1 cellular context compared by ENCODE assay signal in genomic region chr3:196192036-196193001, GRCh38.
TF ChIP-seq lines count a peak whose summit lies in the region.

No MANE protein-coding gene starts in this region.

TF ChIP-seq in K562, 482 proteins besides CTCF, POLR2A, EP300 and RAD21 (continued from another document and continues in another):
- TF ChIP-seq NONO (IDR thresholded peaks at IDR 0.05; ENCODE audit: low read depth in 2 of 2, low read length in 1 of 2) (no peak), ZNF184 (CRISPR knock-in tag; IDR thresholded peaks at IDR 0.05) (no peak), E2F1 (CRISPR knock-in tag; IDR thresholded peaks at IDR 0.05) (no peak), PHF8 (IDR thresholded peaks at IDR 0.05; ENCODE audit: borderline replicate concordance, low read length) (no peak), ZNF395 (CRISPR knock-in tag; IDR thresholded peaks at IDR 0.05) (no peak), PYGO2 (tag; IDR thresholded peaks at IDR 0.05) (no peak), CBX1 (IDR thresholded peaks at IDR 0.05; ENCODE audit: low read depth) (no peak), ETV6 (IDR thresholded peaks at IDR 0.05; ENCODE audit: borderline replicate concordance in 1 of 2, low read depth in 2 of 2, low read length in 1 of 2) (no peak), ETV6 (CRISPR knock-in tag; IDR thresholded peaks at IDR 0.05; ENCODE audit: borderline replicate concordance) (no peak), PTTG1 (tag; IDR thresholded peaks at IDR 0.05; ENCODE audit: low read depth) (no peak), ZNF121 (CRISPR knock-in tag; conservative IDR thresholded peaks at IDR 0.05) (no peak), GATAD2A (IDR thresholded peaks at IDR 0.05) (peak; percentile 72; the same call in 1 of the 2 replicates), MTA1 (IDR thresholded peaks at IDR 0.05; ENCODE audit: borderline replicate concordance) (peak; percentile 68; the same call in 1 of the 2 replicates), ZBTB2 (IDR thresholded peaks at IDR 0.05) (no peak; the same call in 1 of the 2 replicates), ETS2 (tag; IDR thresholded peaks at IDR 0.05; ENCODE audit: borderline replicate concordance, poor library complexity, severe bottlenecking) (no peak), MTA2 (IDR thresholded peaks at IDR 0.05; ENCODE audit: low read depth) (peak; percentile 58), ZNF766 (CRISPR knock-in tag; conservative IDR thresholded peaks at IDR 0.05) (no peak), ZNF174 (CRISPR knock-in tag; IDR thresholded peaks at IDR 0.05) (no peak), THAP12 (CRISPR knock-in tag; IDR thresholded peaks at IDR 0.05) (no peak), CHD2 (IDR thresholded peaks at IDR 0.05; ENCODE audit: low read depth, low read length) (no peak), ZNF398 (CRISPR knock-in tag; IDR thresholded peaks at IDR 0.05) (no peak), MXD1 (CRISPR knock-in tag; IDR thresholded peaks at IDR 0.05; ENCODE audit: borderline replicate concordance, poor library complexity, severe bottlenecking) (no peak), RERE (CRISPR knock-in tag; IDR thresholded peaks at IDR 0.05; ENCODE audit: borderline replicate concordance) (no peak), NFRKB (IDR thresholded peaks at IDR 0.05; ENCODE audit: low read depth) (0 out of 2 replicates have a peak, but pooled peaks have one; percentile 36), MECOM (CRISPR knock-in tag; IDR thresholded peaks at IDR 0.05) (no peak), ARID1B (IDR thresholded peaks at IDR 0.05) (peak; percentile 53), BDP1 (IDR thresholded peaks at IDR 0.05; ENCODE audit: insufficient read depth, insufficient read length) (no peak), NRF1 (conservative IDR thresholded peaks at IDR 0.05 in 1 of 2, IDR thresholded peaks at IDR 0.05 in 1 of 2) (no peak), ZNF695 (CRISPR knock-in tag; IDR thresholded peaks at IDR 0.05) (no peak), PATZ1 (CRISPR knock-in tag; IDR thresholded peaks at IDR 0.05; ENCODE audit: borderline replicate concordance) (no peak), HES1 (IDR thresholded peaks at IDR 0.05; ENCODE audit: low read depth) (no peak), MEIS2 (IDR thresholded peaks at IDR 0.05; ENCODE audit: partially characterized antibody) (no peak), JUNB (CRISPR knock-in tag; conservative IDR thresholded peaks at IDR 0.05) (no peak), SAP30 (IDR thresholded peaks at IDR 0.05; ENCODE audit: borderline replicate concordance, insufficient read depth, low read depth, low read length, poor library complexity, severe bottlenecking) (no peak), ZNF263 (CRISPR knock-in tag; IDR thresholded peaks at IDR 0.05; ENCODE audit: borderline replicate concordance) (no peak), POLR3A (IDR thresholded peaks at IDR 0.05; ENCODE audit: borderline replicate concordance, extremely low read depth, insufficient read depth, insufficient read length) (no peak), RB1 (IDR thresholded peaks at IDR 0.05; ENCODE audit: low read depth) (no peak), HNRNPLL (IDR thresholded peaks at IDR 0.05; ENCODE audit: low read depth, low read length, poor library complexity, severe bottlenecking) (no peak), ZBTB5 (IDR thresholded peaks at IDR 0.05) (no peak), ZNF224 (CRISPR knock-in tag; IDR thresholded peaks at IDR 0.05) (no peak), HBP1 (CRISPR knock-in tag; IDR thresholded peaks at IDR 0.05) (0 out of 2 replicates have a peak, but pooled peaks have one; percentile 57)
